In genomic region chr16:12674524-12674923, GRCh38 we compare ENCODE assay signal across 16 cellular contexts.
A peak's percentile ranks its signal among the peaks of the same experiment; 100 is the strongest.
DNase-seq lines count a peak whose midpoint lies in the region; ATAC-seq, FAIRE-seq and TF ChIP-seq lines count a peak whose summit lies in the region.
"Had no signal": no experiment of that assay in that cellular context is flagged by ENCODE, and none has a peak within 500 bp of the region (broad histone marks: within the 10 kb centered on the region; RNA-seq: fewer than 3 reads in every experiment).

No MANE protein-coding gene starts in this region.

- H3K4me2 ChIP-seq in SK-N-SH (peak overlapping the region; percentile 51; the same call in 1 of the 2 replicates), astrocyte (ENCODE audit: low read length) (peak overlapping the region; percentile 12), mesenchymal stem cell (ENCODE audit: low read length, poor library complexity, severe bottlenecking) (no peak overlapping the region)

- peaks cover 8% of the 10 kb centered on the region; the same call in 1 of the 2 replicates for H3K79me2 ChIP-seq in SK-N-SH (ENCODE audit: insufficient read depth)
- no peaks in the 10 kb centered on the region for H3K79me2 ChIP-seq in astrocyte (ENCODE audit: insufficient read depth, low read length)

- TF ChIP-seq RAD21 in SK-N-SH (IDR thresholded peaks at IDR 0.05; ENCODE audit: low read length): no peak

- H3K18ac ChIP-seq in mesenchymal stem cell (ENCODE audit: low read depth in 1 of 2, low read length in 2 of 2): peak overlapping the region; percentile 46 to 56

- no peak overlapping the region for H2BK5ac ChIP-seq in mesenchymal stem cell (ENCODE audit: low read depth, low read length, poor library complexity, severe bottlenecking)

- WGBS in SK-N-SH (ENCODE audit: low lambda C conversion rate): 83% methylated on average over 5 of the region's 5 CpGs
- 91% methylated on average over 5 of the region's 5 CpGs for WGBS in mesenchymal stem cell

- H3F3A ChIP-seq in SK-N-SH (replicated peaks; ENCODE audit: insufficient read depth): peaks cover 17% of the 10 kb centered on the region

- no peak for ATAC-seq in SK-N-SH treated with all-trans-retinoic acid at 6 μM for 48 hours
- no peak for ATAC-seq in GM21619 (IDR thresholded peaks at IDR 0.05; ENCODE audit: unreplicated experiment)
- no peak for ATAC-seq in HG03378 (IDR thresholded peaks at IDR 0.05; ENCODE audit: unreplicated experiment)

- no peak overlapping the region for H3K14ac ChIP-seq in mesenchymal stem cell (ENCODE audit: low read length in 2 of 2)

- H3K79me1 ChIP-seq in mesenchymal stem cell (replicated peaks; ENCODE audit: low read length, poor library complexity, severe bottlenecking): no peaks in the 10 kb centered on the region

- H3K27ac ChIP-seq in SK-N-SH (ENCODE audit: low read depth in 2 of 2, low read length in 1 of 2) (peak overlapping the region in 1 of 2 experiments; percentile 69; a peak in 2 of 4 replicates), astrocyte (ENCODE audit: low read depth, low read length) (peak overlapping the region; percentile 82), mesenchymal stem cell (ENCODE audit: low read length, poor library complexity, severe bottlenecking) (no peak overlapping the region)
- H3K27ac ChIP-seq: 22Rv1 had no signal

- CTCF ChIA-PET in SK-N-SH (lab: Yijun Ruan, JAX): no interaction called here

- no peak overlapping the region for H3K23ac ChIP-seq in mesenchymal stem cell (ENCODE audit: low read length in 2 of 2)

- peaks cover 2% of the 10 kb centered on the region for H3K9me3 Mint-ChIP-seq in astrocyte (ENCODE audit: unreplicated experiment)

- H3K27ac Mint-ChIP-seq in astrocyte (ENCODE audit: unreplicated experiment): peak overlapping the region; percentile 42
- H3K27ac Mint-ChIP-seq: CD4-positive, alpha-beta T cell had no signal

- no peak overlapping the region for H2AK5ac ChIP-seq in mesenchymal stem cell (ENCODE audit: low read length, severe bottlenecking)

- H3K27me3 Mint-ChIP-seq in astrocyte (ENCODE audit: low read depth, unreplicated experiment): no peaks in the 10 kb centered on the region
- H3K27me3 Mint-ChIP-seq: CD4-positive, alpha-beta T cell had no signal

- H3K9ac ChIP-seq in SK-N-SH: no peak overlapping the region
- H3K9ac ChIP-seq in astrocyte (ENCODE audit: low read length): peak overlapping the region; percentile 16
- no peak overlapping the region for H3K9ac ChIP-seq in mesenchymal stem cell (ENCODE audit: low read length)

- no peaks in the 10 kb centered on the region for H3K27me3 ChIP-seq in SK-N-SH (ENCODE audit: insufficient read depth)
- no peaks in the 10 kb centered on the region for H3K27me3 ChIP-seq in astrocyte (ENCODE audit: insufficient read depth, low read length)
- no peaks in the 10 kb centered on the region for H3K27me3 ChIP-seq in mesenchymal stem cell (ENCODE audit: control insufficient read depth in 1 of 2, insufficient read depth in 1 of 2, low read length in 2 of 2)

- peak overlapping the region in 1 of 2 experiments; percentile 43 for H2BK12ac ChIP-seq in mesenchymal stem cell (ENCODE audit: low read length in 2 of 2)

- H2AFZ ChIP-seq in SK-N-SH (ENCODE audit: low read depth) (no peak overlapping the region), astrocyte (ENCODE audit: low read depth, low read length) (no peak overlapping the region), mesenchymal stem cell (ENCODE audit: low read depth, low read length) (no peak overlapping the region)

- H3K9me3 ChIP-seq in SK-N-SH (no peaks in the 10 kb centered on the region), astrocyte (ENCODE audit: insufficient read depth, low read depth, low read length) (no peaks in the 10 kb centered on the region), mesenchymal stem cell (ENCODE audit: control insufficient read depth, low read length) (no peaks in the 10 kb centered on the region)

- H4K8ac ChIP-seq in mesenchymal stem cell (ENCODE audit: low read length): no peak overlapping the region

- peaks cover 27% of the 10 kb centered on the region for H3K4me1 Mint-ChIP-seq in astrocyte (ENCODE audit: low read depth, unreplicated experiment)

- DNase-seq in SK-N-SH (no peak), astrocyte (ENCODE audit: low read depth) (no peak), mesenchymal stem cell (no peak), UCSD-AML1 (lab: John Stamatoyannopoulos, UW; ENCODE audit: unreplicated experiment) (no peak)
- DNase-seq: AML-193; C1 segment of cervical spinal cord; Calu3; CD4-positive, alpha-beta T cell; DMS 273 treated with DMSO at 0.1 percent for 48 hours; GOT3; H9; KG1 had no signal

- H3K36me3 ChIP-seq in SK-N-SH (replicated peaks in 1 of 2; ENCODE audit: control insufficient read depth in 1 of 2, insufficient read depth in 2 of 2, low read length in 1 of 2) (peaks cover 0 to 8% of the 10 kb centered on the region in 2 experiments), astrocyte (ENCODE audit: insufficient read depth, low read length) (no peaks in the 10 kb centered on the region), mesenchymal stem cell (ENCODE audit: control insufficient read depth in 1 of 2, insufficient read depth in 2 of 2, low read depth in 1 of 2, low read length in 2 of 2) (peaks cover 0 to 2% of the 10 kb centered on the region in 2 experiments)

- H3K4ac ChIP-seq in mesenchymal stem cell (ENCODE audit: low read depth in 1 of 2, low read length in 2 of 2): no peak overlapping the region

- H3K4me3 ChIP-seq in SK-N-SH (ENCODE audit: low read depth in 2 of 2, low read length in 1 of 2) (peak overlapping the region in 1 of 2 experiments; percentile 13; a peak in 1 of 4 replicates), astrocyte (ENCODE audit: insufficient read depth, low read depth, low read length) (no peak overlapping the region), mesenchymal stem cell (ENCODE audit: insufficient read depth in 1 of 2, low read depth in 1 of 2, low read length in 2 of 2) (no peak overlapping the region)

- no peak overlapping the region for H3K4me3 Mint-ChIP-seq in astrocyte (ENCODE audit: unreplicated experiment)
- H3K4me3 Mint-ChIP-seq: CD4-positive, alpha-beta T cell; H9 had no signal

- peaks cover 2 to 16% of the 10 kb centered on the region in 2 experiments; a peak in 3 of 4 replicates for H3K4me1 ChIP-seq in SK-N-SH (ENCODE audit: control insufficient read depth in 1 of 2, insufficient read depth in 2 of 2, low read depth in 1 of 2, low read length in 1 of 2)
- peaks cover 26% of the 10 kb centered on the region for H3K4me1 ChIP-seq in astrocyte (ENCODE audit: insufficient read depth, low read length)
- H3K4me1 ChIP-seq in mesenchymal stem cell (ENCODE audit: control insufficient read depth, insufficient read depth, low read depth, low read length): no peaks in the 10 kb centered on the region

- no peak for FAIRE-seq in astrocyte (lab: Jason Lieb, UNC)

- H4K91ac ChIP-seq in mesenchymal stem cell (ENCODE audit: low read length): no peak overlapping the region

- H4K20me1 ChIP-seq in SK-N-SH (ENCODE audit: insufficient read depth) (no peaks in the 10 kb centered on the region), astrocyte (ENCODE audit: insufficient read depth, low read length) (no peaks in the 10 kb centered on the region)

- H3K36me3 Mint-ChIP-seq in astrocyte (ENCODE audit: low read depth, unreplicated experiment): peaks cover 2% of the 10 kb centered on the region

- H2BK120ac ChIP-seq in mesenchymal stem cell (ENCODE audit: low read depth, low read length): no peak overlapping the region

- POLR2A ChIA-PET in SK-N-SH (lab: Yijun Ruan, JAX): no interaction called here

- TF ChIP-seq EP300 in SK-N-SH (IDR thresholded peaks at IDR 0.05; ENCODE audit: borderline replicate concordance in 1 of 2, low read depth in 1 of 2, low read length in 1 of 2): no peak

- no peak for TF ChIP-seq CTCF in SK-N-SH (IDR thresholded peaks at IDR 0.05)
- TF ChIP-seq CTCF in astrocyte (IDR thresholded peaks at IDR 0.05; ENCODE audit: insufficient read depth, low read depth, low read length): no peak

- H2BK15ac ChIP-seq in mesenchymal stem cell (ENCODE audit: low read depth, poor library complexity, severe bottlenecking): no peak overlapping the region

- no peaks in the 10 kb centered on the region for H3K9me2 ChIP-seq in SK-N-SH

TF ChIP-seq in SK-N-SH, 30 proteins besides CTCF, POLR2A, EP300 and RAD21 (continues in another document):
- TF ChIP-seq ELF1 (IDR thresholded peaks at IDR 0.05) (no peak), SMC3 (IDR thresholded peaks at IDR 0.05; ENCODE audit: low read depth, low read length) (no peak), TCF12 (IDR thresholded peaks at IDR 0.05) (no peak), YY1 (IDR thresholded peaks at IDR 0.05; ENCODE audit: low read depth) (no peak), RXRA (IDR thresholded peaks at IDR 0.05; ENCODE audit: borderline replicate concordance, low read depth) (no peak)

TF ChIP-seq in SK-N-SH treated with all-trans-retinoic acid at 6 μM for 48 hours, 23 proteins besides CTCF, POLR2A, EP300 and RAD21:
- TF ChIP-seq RARB (CRISPR knock-in tag; IDR thresholded peaks at IDR 0.05) (no peak), OSR1 (CRISPR knock-in tag; IDR thresholded peaks at IDR 0.05) (no peak), SNAI2 (CRISPR knock-in tag; IDR thresholded peaks at IDR 0.05) (no peak), TCF4 (CRISPR knock-in tag; IDR thresholded peaks at IDR 0.05; ENCODE audit: borderline replicate concordance) (no peak), ESRRG (CRISPR knock-in tag; IDR thresholded peaks at IDR 0.05) (no peak), TOX (CRISPR knock-in tag; IDR thresholded peaks at IDR 0.05; ENCODE audit: borderline replicate concordance) (no peak), ZFP3 (CRISPR knock-in tag; IDR thresholded peaks at IDR 0.05) (no peak), GLIS3 (CRISPR knock-in tag; IDR thresholded peaks at IDR 0.05) (no peak), CSDC2 (CRISPR knock-in tag; IDR thresholded peaks at IDR 0.05) (no peak), CREB5 (CRISPR knock-in tag; IDR thresholded peaks at IDR 0.05; ENCODE audit: low read depth) (no peak)
